8 cellular contexts compared by ENCODE assay signal in genomic region chr20:58209652-58210397, GRCh38. TPM values are rescaled to one million over a fixed set of nuclear protein-coding genes. Genes with fewer than 3 reads are reported as not detected.
DNase-seq lines count a peak whose midpoint lies in the region; ATAC-seq lines count a peak whose summit lies in the region.

No MANE protein-coding gene starts in this region.

- CTCF ChIA-PET in activated CD4-positive, alpha-beta memory T cell treated with anti-CD3 and anti-CD28 coated beads for 36 hours (lab: Charles Lee), result interaction anchor here (0.6 to 5.2 kb wide), 15 partner anchors 9 to 745 kb away, joined by 3 to 20 read pairs (median 4); no protein-coding TSS in a partner anchor

- POLR2A ChIA-PET in activated CD4-positive, alpha-beta memory T cell treated with anti-CD3 and anti-CD28 coated beads for 36 hours (lab: Charles Lee), result no interaction called here

- H3K9me3 Mint-ChIP-seq in activated CD4-positive, alpha-beta memory T cell treated with anti-CD3 and anti-CD28 coated beads for 36 hours, result no peaks in the 10 kb centered on the region

- peak; percentile 32 for DNase-seq in NCI-H1694 (lab: John Stamatoyannopoulos, UW)
- DNase-seq in NCI-H1694 treated with DMSO at 0.1 percent for 48 hours (lab: John Stamatoyannopoulos, UW), result no peak
- peak; percentile 59 to 89 for DNase-seq in NCI-H526 (lab: John Stamatoyannopoulos, UW)
- peak; percentile 89 for DNase-seq in activated CD4-positive, alpha-beta memory T cell treated with anti-CD3 and anti-CD28 coated beads for 36 hours
- DNase-seq in dermis microvascular lymphatic vessel endothelial cell (ENCODE audit: low read depth in 2 of 2), result peak; percentile 45 to 69
- peak; percentile 76 for DNase-seq in medulla oblongata (ENCODE audit: extremely low spot score)
- DNase-seq in stimulated activated CD8-positive, alpha-beta memory T cell treated with anti-CD3 and anti-CD28 coated beads, Interleukin-15, amount 100 ng/mL, for 1 hour (ENCODE audit: low read depth), result peak; percentile 84

- H3K4me1 Mint-ChIP-seq in activated CD4-positive, alpha-beta memory T cell treated with anti-CD3 and anti-CD28 coated beads for 36 hours (ENCODE audit: low read depth), result no peaks in the 10 kb centered on the region

- intact Hi-C loops in activated CD4-positive, alpha-beta memory T cell treated with anti-CD3 and anti-CD28 coated beads for 36 hours (cut with micrococcal nuclease), result loop anchor here (1.0 to 10.0 kb wide), 3 partner anchors 18 to 613 kb away; no protein-coding TSS in a partner anchor

- no peaks in the 10 kb centered on the region for H3K36me3 Mint-ChIP-seq in activated CD4-positive, alpha-beta memory T cell treated with anti-CD3 and anti-CD28 coated beads for 36 hours

- H3K4me3 Mint-ChIP-seq in activated CD4-positive, alpha-beta memory T cell treated with anti-CD3 and anti-CD28 coated beads for 36 hours, result no peak overlapping the region

- peak; percentile 80 for ATAC-seq in HG03097 (IDR thresholded peaks at IDR 0.05; ENCODE audit: low FRiP score, unreplicated experiment)

- H3K27ac Mint-ChIP-seq in activated CD4-positive, alpha-beta memory T cell treated with anti-CD3 and anti-CD28 coated beads for 36 hours, result no peak overlapping the region

- H3K27me3 Mint-ChIP-seq in activated CD4-positive, alpha-beta memory T cell treated with anti-CD3 and anti-CD28 coated beads for 36 hours, result peaks cover 3% of the 10 kb centered on the region

RNA-seq across cellular contexts. Expression of gene ANKRD60, which starts 18.6 kb away (rescaled TPM):
- not detected for total RNA-seq in activated CD4-positive, alpha-beta memory T cell treated with anti-CD3 and anti-CD28 coated beads for 36 hours
- not detected in 2 replicates for total RNA-seq in dermis microvascular lymphatic vessel endothelial cell
